In genomic region chr13:59356607-59357006, GRCh38 we compare ENCODE assay signal across 9 cellular contexts.
DNase-seq lines count a peak whose midpoint lies in the region; ATAC-seq and TF ChIP-seq lines count a peak whose summit lies in the region.
"Had no signal": no experiment of that assay in that cellular context is flagged by ENCODE, and none has a peak within 500 bp of the region (broad histone marks: within the 10 kb centered on the region; RNA-seq: fewer than 3 reads in every experiment).

No MANE protein-coding gene starts in this region.

- peak; percentile 5 for DNase-seq in GM12865 (ENCODE audit: low read depth)
- DNase-seq in OCI-M1 (lab: John Stamatoyannopoulos, UW): peak; percentile 89
- DNase-seq in fibroblast of pulmonary artery (ENCODE audit: low read depth): peak; percentile 98
- DNase-seq in pons (ENCODE audit: low spot score): peak; percentile 11
- DNase-seq in stimulated activated CD4-positive, alpha-beta T cell treated with anti-CD3 and anti-CD28 coated beads, Interleukin-2, amount 100 ng/mL, for 24 hours: no peak
- DNase-seq in NCI-H2107 (lab: John Stamatoyannopoulos, UW): no peak
- DNase-seq: naive thymus-derived CD8-positive, alpha-beta T cell had no signal

- TF ChIP-seq CTCF in GM12865 (IDR thresholded peaks at IDR 0.05; ENCODE audit: insufficient read depth, low read depth, low read length, missing control alignments) (no peak), fibroblast of pulmonary artery (IDR thresholded peaks at IDR 0.05; ENCODE audit: low read length, missing control alignments) (no peak)

- ATAC-seq in HG02763 (IDR thresholded peaks at IDR 0.05; ENCODE audit: unreplicated experiment) (no peak), GM21447 (IDR thresholded peaks at IDR 0.05; ENCODE audit: unreplicated experiment) (no peak)
- ATAC-seq: naive thymus-derived CD8-positive, alpha-beta T cell had no signal

- H3K4me3 ChIP-seq in GM12865 (ENCODE audit: low read depth, low read length): no peak overlapping the region
- no peak overlapping the region for H3K4me3 ChIP-seq in fibroblast of pulmonary artery (replicated peaks; ENCODE audit: low read depth, low read length)

Comparison
In these comparisons a context has a peak if more than half of its experiments do, and no peak if none do; other contexts are left out.
1. DNase-seq: peak in GM12865 (single experiment), OCI-M1 (single experiment), fibroblast of pulmonary artery (single experiment) and pons (single experiment); none in stimulated activated CD4-positive, alpha-beta T cell treated with anti-CD3 and anti-CD28 coated beads, Interleukin-2, amount 100 ng/mL, for 24 hours (0 of 2) and NCI-H2107 (single experiment).